In genomic region chr6:87155272-87155919, GRCh38 we compare ENCODE assay signal across 8 cellular contexts. TPM values are rescaled to one million over a fixed set of nuclear protein-coding genes. Genes with fewer than 3 reads are reported as not detected.
A peak's percentile ranks its signal among the peaks of the same experiment; 100 is the strongest.
DNase-seq lines count a peak whose midpoint lies in the region; ATAC-seq and TF ChIP-seq lines count a peak whose summit lies in the region.

ZNF292 (plus strand) TSS chr6:87155565; CDS start chr6:87155592, 27 bp downstream.

- H3K4me3 ChIP-seq in GM12865 (ENCODE audit: low read depth, low read length) (peak within 1 kb of the TSS; percentile 88), adipocyte (ENCODE audit: low read length) (peak within 1 kb of the TSS; percentile 91)

- peak; percentile 64 for ATAC-seq in HG02763 (IDR thresholded peaks at IDR 0.05; ENCODE audit: unreplicated experiment)

- H3K27me3 ChIP-seq in adipocyte (replicated peaks; ENCODE audit: control insufficient read depth, insufficient read depth, low read length): no peaks in the 10 kb centered on the region

- no peaks in the 10 kb centered on the region for H3K36me3 ChIP-seq in adipocyte (ENCODE audit: control insufficient read depth, insufficient read depth, low read length, severe bottlenecking)

- DNase-seq in GM12865 (ENCODE audit: low read depth): peak; percentile 99
- peak; percentile 89 for DNase-seq in NCI-H1417 treated with DMSO at 0.1 percent for 48 hours (lab: John Stamatoyannopoulos, UW)
- DNase-seq in T follicular helper cell (ENCODE audit: low read depth): peak; percentile 92
- peak; percentile 97 for DNase-seq in adipocyte (ENCODE audit: low read depth)
- peak; percentile 98 for DNase-seq in cardiac septum (ENCODE audit: low spot score)
- DNase-seq in pons (ENCODE audit: low spot score): peak; percentile 92
- peak; percentile 97 for DNase-seq in type B pancreatic cell (ENCODE audit: extremely low spot score, unreplicated experiment)

- peaks cover 38% of the 10 kb centered on the region for H3K4me1 ChIP-seq in adipocyte (ENCODE audit: control insufficient read depth, insufficient read depth, low read length)

- peaks cover 34% of the 10 kb centered on the region for H3K4me1 Mint-ChIP-seq in type B pancreatic cell (ENCODE audit: unreplicated experiment)

- H3K4me3 Mint-ChIP-seq in type B pancreatic cell: peak within 1 kb of the TSS; percentile 99

- H3K9ac ChIP-seq in adipocyte (ENCODE audit: low read length): peak within 1 kb of the TSS; percentile 91

- intact Hi-C loops in cardiac septum (cut with DNase I): loop anchor here (2.0 to 5.0 kb wide), 2 partner anchors 167 to 545 kb away; partner anchors contain the start of gene SMIM8

- peak within 1 kb of the TSS; percentile 98 for H3K27ac Mint-ChIP-seq in type B pancreatic cell

- no peaks in the 10 kb centered on the region for H3K9me3 ChIP-seq in adipocyte (ENCODE audit: control insufficient read depth, low read length)

- H3K27me3 Mint-ChIP-seq in type B pancreatic cell: peaks cover 3% of the 10 kb centered on the region

- TF ChIP-seq CTCF in GM12865 (IDR thresholded peaks at IDR 0.05; ENCODE audit: insufficient read depth, low read depth, low read length, missing control alignments): no peak
- TF ChIP-seq CTCF in type B pancreatic cell (conservative IDR thresholded peaks at IDR 0.05): peak; percentile 13

- H3K9me3 Mint-ChIP-seq in type B pancreatic cell: no peaks in the 10 kb centered on the region

- no peaks in the 10 kb centered on the region for H3K36me3 Mint-ChIP-seq in type B pancreatic cell

RNA-seq across cellular contexts. Expression of gene ZNF292, which starts in this region (rescaled TPM):
- 34.5 TPM for total RNA-seq in cardiac septum
- total RNA-seq in type B pancreatic cell (ENCODE audit: low replicate concordance): 40.2 and 61.1 TPM in 2 replicates

Comparison
In these comparisons a context has a peak if more than half of its experiments do, and no peak if none do; other contexts are left out.
1. Peak in every context shown above with its lines: DNase-seq, ATAC-seq and H3K4me3 ChIP-seq.